Comparison of ENCODE assay signal across 11 cellular contexts in genomic region chr11:111414267-111414931, GRCh38. TPM values are rescaled to one million over a fixed set of nuclear protein-coding genes. Genes with fewer than 3 reads are reported as not detected.
DNase-seq lines count a peak whose midpoint lies in the region; ATAC-seq, FAIRE-seq and TF ChIP-seq lines count a peak whose summit lies in the region.
"Had no signal": no experiment of that assay in that cellular context is flagged by ENCODE, and none has a peak within 500 bp of the region (broad histone marks: within the 10 kb centered on the region; RNA-seq: fewer than 3 reads in every experiment).

No MANE protein-coding gene starts in this region.

- H3K4me3 ChIP-seq in DND-41 (ENCODE audit: low read depth in 1 of 2, low read length in 2 of 2) (no peak overlapping the region), right lobe of liver (no peak overlapping the region)

- peak overlapping the region; percentile 67 for H3K27ac ChIP-seq in DND-41 (ENCODE audit: low read length)
- no peak overlapping the region for H3K27ac ChIP-seq in right lobe of liver

- H3K4me1 ChIP-seq in DND-41 (ENCODE audit: insufficient read depth, low read length) (peaks cover 57% of the 10 kb centered on the region), right lobe of liver (peaks cover 0 to 20% (median 6%) of the 10 kb centered on the region in 4 donors)

- peak overlapping the region; percentile 45 for H3K4me2 ChIP-seq in DND-41 (ENCODE audit: insufficient read depth, low read length)

- peaks cover 64% of the 10 kb centered on the region for H3K4me1 Mint-ChIP-seq in activated CD4-positive, alpha-beta memory T cell treated with anti-CD3 and anti-CD28 coated beads, Interleukin-2, amount 10 ng/mL, durations not matched to agents 7 days and 5 days
- H3K4me1 Mint-ChIP-seq in endothelial cell (ENCODE audit: unreplicated experiment): peaks cover 16% of the 10 kb centered on the region

- no peaks in the 10 kb centered on the region for H3K79me2 ChIP-seq in DND-41 (ENCODE audit: insufficient read depth, low read length)

- no peaks in the 10 kb centered on the region for H3K9me3 Mint-ChIP-seq in activated CD4-positive, alpha-beta memory T cell treated with anti-CD3 and anti-CD28 coated beads, Interleukin-2, amount 10 ng/mL, durations not matched to agents 7 days and 5 days
- H3K9me3 Mint-ChIP-seq in endothelial cell (ENCODE audit: unreplicated experiment): no peaks in the 10 kb centered on the region
- H3K9me3 Mint-ChIP-seq: brain had no signal

- TF ChIP-seq POLR2A in right lobe of liver (IDR thresholded peaks at IDR 0.05): no peak

- H2AFZ ChIP-seq in DND-41 (ENCODE audit: low read depth, low read length): peak overlapping the region; percentile 43

- H3K36me3 Mint-ChIP-seq in activated CD4-positive, alpha-beta memory T cell treated with anti-CD3 and anti-CD28 coated beads, Interleukin-2, amount 10 ng/mL, durations not matched to agents 7 days and 5 days (ENCODE audit: low read depth): no peaks in the 10 kb centered on the region
- no peaks in the 10 kb centered on the region for H3K36me3 Mint-ChIP-seq in endothelial cell (ENCODE audit: low read depth, unreplicated experiment)
- H3K36me3 Mint-ChIP-seq: brain had no signal

- peak overlapping the region; percentile 17; the same call in 1 of the 2 replicates for H3K9ac ChIP-seq in DND-41 (ENCODE audit: low read depth, low read length)

- intact Hi-C loops in right lobe of liver (cut with DNase I): loop anchor here in 1 of 2 donors (5.0 kb wide), 1 partner anchor 42 kb away; no protein-coding TSS in a partner anchor

- peak; percentile 100 for FAIRE-seq in GM19239 (lab: Jason Lieb, UNC)
- FAIRE-seq: HepG2 had no signal

- H3K27me3 ChIP-seq in DND-41 (ENCODE audit: insufficient read depth, low read length, poor library complexity): no peaks in the 10 kb centered on the region
- H3K27me3 ChIP-seq in right lobe of liver: no peaks in the 10 kb centered on the region

- H3K27ac Mint-ChIP-seq in activated CD4-positive, alpha-beta memory T cell treated with anti-CD3 and anti-CD28 coated beads, Interleukin-2, amount 10 ng/mL, durations not matched to agents 7 days and 5 days: peak overlapping the region; percentile 58
- H3K27ac Mint-ChIP-seq in endothelial cell (ENCODE audit: unreplicated experiment): no peak overlapping the region
- H3K27ac Mint-ChIP-seq: brain had no signal

- peak; percentile 72 for DNase-seq in DND-41
- DNase-seq in GM19239 (ENCODE audit: insufficient read length, low spot score): no peak
- DNase-seq in activated CD4-positive, alpha-beta memory T cell treated with anti-CD3 and anti-CD28 coated beads, Interleukin-2, amount 10 ng/mL, durations not matched to agents 7 days and 5 days: no peak
- DNase-seq in endothelial cell (ENCODE audit: low spot score): no peak
- no peak for DNase-seq in right lobe of liver
- no peak for DNase-seq in hepatic stellate cell (ENCODE audit: low spot score)
- DNase-seq: posterior cingulate gyrus had no signal

- TF ChIP-seq CTCF in DND-41 (IDR thresholded peaks at IDR 0.05; ENCODE audit: borderline replicate concordance, extremely low read depth, low read length, poor library complexity, severe bottlenecking) (peak; percentile 2), endothelial cell (IDR thresholded peaks at IDR 0.05; ENCODE audit: unreplicated experiment) (no peak), right lobe of liver (IDR thresholded peaks at IDR 0.05) (no peak)

- CTCF ChIA-PET in activated CD4-positive, alpha-beta memory T cell treated with anti-CD3 and anti-CD28 coated beads, Interleukin-2, amount 10 ng/mL, durations not matched to agents 7 days and 5 days (lab: Charles Lee): interaction anchor here (1.1 to 4.6 kb wide), 4 partner anchors 9 to 132 kb away, joined by 3 to 19 read pairs (median 5); no protein-coding TSS in a partner anchor

- no peaks in the 10 kb centered on the region for H4K20me1 ChIP-seq in DND-41 (ENCODE audit: insufficient read depth, low read length)

- H3K9me3 ChIP-seq in DND-41 (ENCODE audit: insufficient read depth, low read length, severe bottlenecking): no peaks in the 10 kb centered on the region
- H3K9me3 ChIP-seq in right lobe of liver: no peaks in the 10 kb centered on the region

- peak overlapping the region; percentile 8 for H3K4me3 Mint-ChIP-seq in activated CD4-positive, alpha-beta memory T cell treated with anti-CD3 and anti-CD28 coated beads, Interleukin-2, amount 10 ng/mL, durations not matched to agents 7 days and 5 days
- H3K4me3 Mint-ChIP-seq in endothelial cell (ENCODE audit: unreplicated experiment): no peak overlapping the region
- H3K4me3 Mint-ChIP-seq: brain had no signal

- H3K36me3 ChIP-seq in DND-41 (ENCODE audit: insufficient read depth, low read length): no peaks in the 10 kb centered on the region
- no peaks in the 10 kb centered on the region for H3K36me3 ChIP-seq in right lobe of liver

- ATAC-seq in DND-41 (ENCODE audit: insufficient read depth, low read depth): peak; percentile 77
- ATAC-seq in HG03095 (IDR thresholded peaks at IDR 0.05; ENCODE audit: unreplicated experiment): peak; percentile 29
- ATAC-seq in HG03135 (IDR thresholded peaks at IDR 0.05; ENCODE audit: unreplicated experiment): no peak
- no peak for ATAC-seq in right lobe of liver
- ATAC-seq: HepG2 had no signal

- no peaks in the 10 kb centered on the region for H3K27me3 Mint-ChIP-seq in activated CD4-positive, alpha-beta memory T cell treated with anti-CD3 and anti-CD28 coated beads, Interleukin-2, amount 10 ng/mL, durations not matched to agents 7 days and 5 days
- peaks cover 5% of the 10 kb centered on the region for H3K27me3 Mint-ChIP-seq in endothelial cell (ENCODE audit: unreplicated experiment)
- H3K27me3 Mint-ChIP-seq: brain had no signal

- 67% methylated on average over 5 of the region's 9 CpGs for WGBS in right lobe of liver (ENCODE audit: insufficient coverage, low coverage, low lambda C conversion rate, missing lambda C conversion rate)

- POLR2A ChIA-PET in activated CD4-positive, alpha-beta memory T cell treated with anti-CD3 and anti-CD28 coated beads, Interleukin-2, amount 10 ng/mL, durations not matched to agents 7 days and 5 days (lab: Charles Lee): interaction anchor here (0.6 kb wide), 1 partner anchor 417 kb away, joined by 4 read pairs; no protein-coding TSS in a partner anchor

RNA-seq across cellular contexts. Expression of gene POU2AF1, which starts 35.3 kb away (rescaled TPM):
- 1 to 10 TPM; 7.7 to 7.8 TPM for total RNA-seq in activated CD4-positive, alpha-beta memory T cell treated with anti-CD3 and anti-CD28 coated beads, Interleukin-2, amount 10 ng/mL, durations not matched to agents 7 days and 5 days
- total RNA-seq in endothelial cell (ENCODE audit: unreplicated experiment) (not detected), right lobe of liver (1 to 10 TPM in 2 of 6 experiments, under 1 TPM in 4; 0.06 to 2.4 (median 0.63) TPM)

Comparison
In these comparisons a context has a peak if more than half of its experiments do, and no peak if none do; other contexts are left out.
1. ATAC-seq: peak in DND-41 (single experiment) and HG03095 (single experiment); none in HG03135 (single experiment) and right lobe of liver (0 of 4).